Comparison of ENCODE assay signal across 14 cellular contexts in the genomic region with DNA sequence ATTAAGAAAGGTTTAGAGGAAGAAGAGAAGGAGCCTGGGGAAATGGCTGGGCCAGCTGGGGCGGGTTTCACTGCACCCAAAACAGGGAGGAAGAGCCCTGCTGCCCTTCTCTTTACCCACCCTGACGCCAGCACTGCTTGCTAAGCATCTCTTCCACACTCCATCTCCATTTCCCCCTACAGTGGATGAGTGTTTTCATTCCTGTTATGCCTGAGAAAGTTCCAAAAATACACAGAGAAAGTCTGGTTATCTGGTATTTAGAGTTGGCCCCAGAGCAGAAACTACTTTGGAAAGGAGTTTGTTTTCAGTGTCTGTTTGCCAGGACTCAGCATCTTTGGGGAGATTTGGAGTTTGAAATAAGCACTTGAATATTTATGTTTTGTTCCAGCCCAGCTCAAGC.
A peak's percentile ranks its signal among the peaks of the same experiment; 100 is the strongest.
DNase-seq lines count a peak whose midpoint lies in the region; ATAC-seq and TF ChIP-seq lines count a peak whose summit lies in the region.
"Had no signal": no experiment of that assay in that cellular context is flagged by ENCODE, and none has a peak within 500 bp of the region (broad histone marks: within the 10 kb centered on the region; RNA-seq: fewer than 3 reads in every experiment).

No MANE protein-coding gene starts in this region.

- H3K4me3 ChIP-seq in left ventricle myocardium inferior (no peak overlapping the region), MG63 (no peak overlapping the region)
- H3K4me3 ChIP-seq: SJSA1 had no signal

- H3K27ac ChIP-seq in left ventricle myocardium inferior (replicated peaks), result peak overlapping the region; percentile 48
- H3K27ac ChIP-seq: SJSA1 had no signal

- peak; percentile 67 for ATAC-seq in sciatic nerve
- no peak for ATAC-seq in GM18511 (IDR thresholded peaks at IDR 0.05; ENCODE audit: unreplicated experiment)

- H3K27me3 ChIP-seq in left ventricle myocardium inferior (ENCODE audit: low read depth) (peaks cover 48% of the 10 kb centered on the region), MG63 (no peaks in the 10 kb centered on the region)
- H3K27me3 ChIP-seq: SJSA1 had no signal

- H3K9me3 ChIP-seq in left ventricle myocardium inferior (replicated peaks) (no peaks in the 10 kb centered on the region), MG63 (no peaks in the 10 kb centered on the region)
- H3K9me3 ChIP-seq: SJSA1 had no signal

- TF ChIP-seq CTCF in AG09319 (IDR thresholded peaks at IDR 0.05; ENCODE audit: low read depth, low read length) (no peak), left ventricle myocardium inferior (IDR thresholded peaks at IDR 0.05; ENCODE audit: borderline replicate concordance) (no peak)

- intact Hi-C loops in left ventricle myocardium inferior (cut with micrococcal nuclease), result no loop called here
- intact Hi-C loops in sciatic nerve (cut with DNase I), result no loop called here

- peaks cover 4% of the 10 kb centered on the region for H3K4me1 ChIP-seq in left ventricle myocardium inferior
- H3K4me1 ChIP-seq: SJSA1 had no signal

- DNase-seq in AG09319 (ENCODE audit: extremely low read depth, low read depth), result peak; percentile 60
- peak; percentile 82 for DNase-seq in astrocyte of the hippocampus (ENCODE audit: low read depth, low spot score)
- DNase-seq in left ventricle myocardium inferior, result no peak
- no peak for DNase-seq in sciatic nerve (ENCODE audit: low spot score)
- no peak for DNase-seq in activated CD8-positive, alpha-beta memory T cell treated with anti-CD3 and anti-CD28 coated beads, Interleukin-2, amount 50 U/mL, for 48 hours
- DNase-seq in KG1 (lab: John Stamatoyannopoulos, UW), result no peak
- DNase-seq in MG63, result no peak
- DNase-seq: activated naive CD4-positive, alpha-beta T cell treated with anti-CD3 and anti-CD28 coated beads, Interleukin-2, amount 10 ng/mL, durations not matched to agents 7 days and 5 days; endodermal cell; immature natural killer cell; NCI-H1436 treated with DMSO at 0.1 percent for 48 hours; T-helper 9 cell had no signal

- H3K36me3 ChIP-seq in left ventricle myocardium inferior, result no peaks in the 10 kb centered on the region
- no peaks in the 10 kb centered on the region for H3K36me3 ChIP-seq in MG63
- H3K36me3 ChIP-seq: SJSA1 had no signal

Comparison
In these comparisons a context has a peak if more than half of its experiments do, and no peak if none do; other contexts are left out.
1. DNase-seq: peak in AG09319 (single experiment) and astrocyte of the hippocampus (single experiment); none in left ventricle myocardium inferior (single experiment), sciatic nerve (single experiment), activated CD8-positive, alpha-beta memory T cell treated with anti-CD3 and anti-CD28 coated beads, Interleukin-2, amount 50 U/mL, for 48 hours (single experiment), KG1 (single experiment) and MG63 (single experiment).